Comparison of ENCODE assay signal across 17 cellular contexts in genomic region chr16:48525201-48526057, GRCh38.
DNase-seq lines count a peak whose midpoint lies in the region; TF ChIP-seq lines count a peak whose summit lies in the region.
"Had no signal": no experiment of that assay in that cellular context is flagged by ENCODE, and none has a peak within 500 bp of the region (broad histone marks: within the 10 kb centered on the region; RNA-seq: fewer than 3 reads in every experiment).

No MANE protein-coding gene starts in this region.

- H3K27ac Mint-ChIP-seq in dendritic cell treated with granulocyte-macrophage colony-stimulating factor and Interleukin-4, amounts not matched to agents 40 ng/mL and 50 ng/mL, for 4 days: peak overlapping the region; percentile 56
- H3K27ac Mint-ChIP-seq: activated CD4-positive, alpha-beta memory T cell treated with anti-CD3 and anti-CD28 coated beads, Interleukin-2, amount 10 ng/mL, durations not matched to agents 7 days and 5 days; T-helper 1 cell treated with Interleukin-12 subunit alpha and Interleukin-12 subunit beta and Interleukin-4 antibody, amounts not matched to agents 30 μg/mL and 1 μg/mL, for 36 hours had no signal

- H4K20me1 ChIP-seq in Loucy (ENCODE audit: insufficient read depth, low read length, poor library complexity, severe bottlenecking): no peaks in the 10 kb centered on the region

- H3K4me3 ChIP-seq in Loucy (ENCODE audit: low read length, poor library complexity, severe bottlenecking): no peak overlapping the region
- no peak overlapping the region for H3K4me3 ChIP-seq in parathyroid adenoma (ENCODE audit: low read depth, low read length)
- H3K4me3 ChIP-seq: left lung, vagina had no signal

- intact Hi-C loops in dendritic cell treated with granulocyte-macrophage colony-stimulating factor and Interleukin-4, amounts not matched to agents 40 ng/mL and 50 ng/mL, for 4 days (cut with micrococcal nuclease): no loop called here

- no peak for TF ChIP-seq CTCF in Loucy (conservative IDR thresholded peaks at IDR 0.05; ENCODE audit: low read length)
- no peak for TF ChIP-seq CTCF in parathyroid adenoma (IDR thresholded peaks at IDR 0.05)

- no peaks in the 10 kb centered on the region for H3F3A ChIP-seq in Loucy (ENCODE audit: low read depth)

- H3K4me1 ChIP-seq in Loucy (ENCODE audit: insufficient read depth, low read length, poor library complexity, severe bottlenecking) (peaks cover 7% of the 10 kb centered on the region), parathyroid adenoma (peaks cover 7% of the 10 kb centered on the region)
- H3K4me1 ChIP-seq: left lung, vagina had no signal

- H3K4me1 Mint-ChIP-seq in dendritic cell treated with granulocyte-macrophage colony-stimulating factor and Interleukin-4, amounts not matched to agents 40 ng/mL and 50 ng/mL, for 4 days (ENCODE audit: low read depth): peaks cover 19% of the 10 kb centered on the region

- peaks cover 5% of the 10 kb centered on the region for H3K36me3 Mint-ChIP-seq in dendritic cell treated with granulocyte-macrophage colony-stimulating factor and Interleukin-4, amounts not matched to agents 40 ng/mL and 50 ng/mL, for 4 days (ENCODE audit: low read depth)

- H3K9ac ChIP-seq in Loucy (ENCODE audit: low read depth, low read length, poor library complexity, severe bottlenecking) (no peak overlapping the region), parathyroid adenoma (no peak overlapping the region)

- no peaks in the 10 kb centered on the region for H3K27me3 ChIP-seq in Loucy (ENCODE audit: insufficient read depth, low read length, poor library complexity, severe bottlenecking)
- H3K27me3 ChIP-seq in parathyroid adenoma (ENCODE audit: control insufficient read depth, insufficient read depth, low read length): no peaks in the 10 kb centered on the region
- H3K27me3 ChIP-seq: left lung, vagina had no signal

- H3K9me3 ChIP-seq in Loucy (ENCODE audit: insufficient read depth, low read depth, low read length) (no peaks in the 10 kb centered on the region), parathyroid adenoma (ENCODE audit: control insufficient read depth, low read length) (no peaks in the 10 kb centered on the region)
- H3K9me3 ChIP-seq: left lung, vagina had no signal

- H3K79me2 ChIP-seq in Loucy (ENCODE audit: insufficient read depth, low read length) (no peaks in the 10 kb centered on the region), parathyroid adenoma (no peaks in the 10 kb centered on the region)

- H3K36me3 ChIP-seq in Loucy (ENCODE audit: insufficient read depth, low read length) (no peaks in the 10 kb centered on the region), parathyroid adenoma (ENCODE audit: control insufficient read depth, insufficient read depth, low read length) (no peaks in the 10 kb centered on the region)
- H3K36me3 ChIP-seq: left lung, vagina, WERI-Rb-1 had no signal

- H3K4me2 ChIP-seq in Loucy (ENCODE audit: low read depth, low read length, poor library complexity, severe bottlenecking): peak overlapping the region; percentile 15
- H3K4me2 ChIP-seq in parathyroid adenoma (ENCODE audit: low read length): no peak overlapping the region

- peak; percentile 35 for DNase-seq in COR-L47 (lab: John Stamatoyannopoulos, UW)
- no peak for DNase-seq in NCI-H524 treated with DMSO at 0.1 percent for 48 hours (lab: John Stamatoyannopoulos, UW)
- DNase-seq in NCI-H2171 treated with DMSO at 0.1 percent for 48 hours (lab: John Stamatoyannopoulos, UW): no peak
- no peak for DNase-seq in GDM1 (lab: John Stamatoyannopoulos, UW)
- DNase-seq in stimulated activated CD4-positive, alpha-beta T cell treated with anti-CD3 and anti-CD28 coated beads, Interleukin-1b, Interleukin-23, amount 100 ng/mL, for 48 hours: no peak
- DNase-seq: activated CD4-positive, alpha-beta memory T cell treated with anti-CD3 and anti-CD28 coated beads, Interleukin-2, amount 10 ng/mL, durations not matched to agents 7 days and 5 days; activated naive CD4-positive, alpha-beta T cell treated with anti-CD3 and anti-CD28 coated beads, Interleukin-2, amount 50 U/mL, for 16 hours; activated T-cell treated with anti-CD3 and anti-CD28 coated beads, Interleukin-2, amount 50 U/mL, for 1 hour; foreskin melanocyte; stimulated activated CD4-positive, alpha-beta T cell treated with anti-CD3 and anti-CD28 coated beads, Interleukin-2, amount 100 ng/mL, for 48 hours; WERI-Rb-1 had no signal

- H3K9me3 Mint-ChIP-seq in dendritic cell treated with granulocyte-macrophage colony-stimulating factor and Interleukin-4, amounts not matched to agents 40 ng/mL and 50 ng/mL, for 4 days: peaks cover 18% of the 10 kb centered on the region

- H3K9me2 ChIP-seq in Loucy (replicated peaks; ENCODE audit: low read depth, low read length): no peaks in the 10 kb centered on the region

- H2AFZ ChIP-seq in Loucy (ENCODE audit: low read length): peak overlapping the region; percentile 52; the same call in 1 of the 2 replicates
- H2AFZ ChIP-seq in parathyroid adenoma: peak overlapping the region; percentile 59

- no peaks in the 10 kb centered on the region for H3K27me3 Mint-ChIP-seq in dendritic cell treated with granulocyte-macrophage colony-stimulating factor and Interleukin-4, amounts not matched to agents 40 ng/mL and 50 ng/mL, for 4 days
- H3K27me3 Mint-ChIP-seq: activated CD4-positive, alpha-beta memory T cell treated with anti-CD3 and anti-CD28 coated beads, Interleukin-2, amount 10 ng/mL, durations not matched to agents 7 days and 5 days had no signal

- no peak overlapping the region for H3K27ac ChIP-seq in parathyroid adenoma
- H3K27ac ChIP-seq: left lung, vagina, WERI-Rb-1 had no signal

- H3K4me3 Mint-ChIP-seq in dendritic cell treated with granulocyte-macrophage colony-stimulating factor and Interleukin-4, amounts not matched to agents 40 ng/mL and 50 ng/mL, for 4 days: no peak overlapping the region
- H3K4me3 Mint-ChIP-seq: activated CD4-positive, alpha-beta memory T cell treated with anti-CD3 and anti-CD28 coated beads, Interleukin-2, amount 10 ng/mL, durations not matched to agents 7 days and 5 days; T-helper 1 cell treated with Interleukin-12 subunit alpha and Interleukin-12 subunit beta and Interleukin-4 antibody, amounts not matched to agents 30 μg/mL and 1 μg/mL, for 36 hours had no signal
